Comparison of ENCODE assay signal across 1 cellular context in genomic region chr5:110665184-110665726, GRCh38.
TF ChIP-seq lines count a peak whose summit lies in the region.

No MANE protein-coding gene starts in this region.

TF ChIP-seq in WTC11, 78 proteins besides CTCF, POLR2A, EP300 and RAD21 (continued from another document):
- TF ChIP-seq PRDM15 (CRISPR knock-in tag; IDR thresholded peaks at IDR 0.05) (no peak), FOXJ3 (CRISPR knock-in tag; IDR thresholded peaks at IDR 0.05; ENCODE audit: borderline replicate concordance) (no peak), ATF1 (CRISPR knock-in tag; IDR thresholded peaks at IDR 0.05) (no peak), ZNF138 (CRISPR knock-in tag; conservative IDR thresholded peaks at IDR 0.05) (no peak), NFE2L1 (CRISPR knock-in tag; IDR thresholded peaks at IDR 0.05) (no peak), USF1 (CRISPR knock-in tag; IDR thresholded peaks at IDR 0.05) (no peak), CBFB (CRISPR knock-in tag; IDR thresholded peaks at IDR 0.05; ENCODE audit: low read depth) (no peak), ARID4B (CRISPR knock-in tag; IDR thresholded peaks at IDR 0.05; ENCODE audit: borderline replicate concordance) (no peak), ZNF219 (CRISPR knock-in tag; IDR thresholded peaks at IDR 0.05; ENCODE audit: borderline replicate concordance) (no peak), ZNF317 (CRISPR knock-in tag; IDR thresholded peaks at IDR 0.05; ENCODE audit: borderline replicate concordance, low read depth) (no peak), ERG (CRISPR knock-in tag; IDR thresholded peaks at IDR 0.05) (no peak), CDX4 (CRISPR knock-in tag; IDR thresholded peaks at IDR 0.05; ENCODE audit: borderline replicate concordance) (no peak), TCF7 (CRISPR knock-in tag; IDR thresholded peaks at IDR 0.05; ENCODE audit: low read depth) (no peak), NFATC4 (CRISPR knock-in tag; IDR thresholded peaks at IDR 0.05) (no peak)
